1 cellular context compared by ENCODE assay signal in the genomic region with DNA sequence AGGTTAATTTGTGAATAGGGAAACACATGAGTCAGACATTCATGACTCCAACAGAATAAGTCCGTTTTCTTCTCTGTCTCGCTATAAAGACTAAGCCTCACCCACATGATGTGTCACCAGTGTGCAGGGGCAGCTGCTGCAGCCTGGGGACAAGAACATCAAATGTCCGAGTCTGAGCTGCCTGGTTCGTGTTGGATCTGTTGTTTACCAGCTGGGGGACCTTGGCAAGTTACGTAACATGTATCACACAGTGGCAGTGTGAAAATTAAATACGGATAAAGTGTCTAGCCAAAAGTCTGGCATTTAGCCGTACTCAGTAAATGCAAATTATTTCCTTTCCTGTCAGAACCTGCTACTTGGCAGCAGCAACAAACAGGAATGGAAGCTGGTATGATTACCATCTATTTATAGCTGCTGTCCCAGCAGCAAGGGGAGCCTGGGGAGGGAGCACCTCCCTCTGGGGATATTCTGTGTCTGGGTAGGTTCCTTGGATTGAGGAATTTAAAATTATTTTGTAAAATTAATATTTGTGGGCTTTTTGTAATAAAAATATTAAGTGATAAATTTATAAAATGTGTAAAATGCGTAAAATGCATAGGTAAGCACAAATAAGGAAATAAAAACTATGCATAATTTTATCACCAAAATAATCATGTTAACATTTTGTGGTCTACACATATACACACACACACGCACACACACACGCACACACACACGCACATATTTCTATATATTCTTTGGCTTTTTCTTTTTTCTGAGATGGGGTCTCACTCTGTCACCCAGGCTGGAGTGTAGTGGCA.
TF ChIP-seq lines count a peak whose summit lies in the region.

No MANE protein-coding gene starts in this region.

TF ChIP-seq in K562, 482 proteins besides CTCF, POLR2A, EP300 and RAD21:
- peak; percentile 69 for TF ChIP-seq ZNF316 (IDR thresholded peaks at IDR 0.05)
- TF ChIP-seq EWSR1 (IDR thresholded peaks at IDR 0.05; ENCODE audit: borderline replicate concordance, low read depth, partially characterized antibody), result no peak
- peak; percentile 56; the same call in 1 of the 2 replicates for TF ChIP-seq MAFF (IDR thresholded peaks at IDR 0.05; ENCODE audit: low read length)
- TF ChIP-seq MAFK (IDR thresholded peaks at IDR 0.05; ENCODE audit: low read length), result peak; percentile 59; the same call in 1 of the 2 replicates
- TF ChIP-seq CREB1 (IDR thresholded peaks at IDR 0.05), result no peak
- TF ChIP-seq CREB1 (CRISPR knock-in tag; IDR thresholded peaks at IDR 0.05), result no peak
- peak; percentile 39; the same call in 1 of the 2 replicates for TF ChIP-seq C11orf30 (IDR thresholded peaks at IDR 0.05; ENCODE audit: low read depth)
- TF ChIP-seq CEBPB (tag; IDR thresholded peaks at IDR 0.05), result peak; percentile 34; the same call in 1 of the 2 replicates
- TF ChIP-seq PCBP1 (IDR thresholded peaks at IDR 0.05; ENCODE audit: low read depth, low read length, poor library complexity, severe bottlenecking), result no peak
